ENCODE assay signal across 20 cellular contexts in the genomic region with DNA sequence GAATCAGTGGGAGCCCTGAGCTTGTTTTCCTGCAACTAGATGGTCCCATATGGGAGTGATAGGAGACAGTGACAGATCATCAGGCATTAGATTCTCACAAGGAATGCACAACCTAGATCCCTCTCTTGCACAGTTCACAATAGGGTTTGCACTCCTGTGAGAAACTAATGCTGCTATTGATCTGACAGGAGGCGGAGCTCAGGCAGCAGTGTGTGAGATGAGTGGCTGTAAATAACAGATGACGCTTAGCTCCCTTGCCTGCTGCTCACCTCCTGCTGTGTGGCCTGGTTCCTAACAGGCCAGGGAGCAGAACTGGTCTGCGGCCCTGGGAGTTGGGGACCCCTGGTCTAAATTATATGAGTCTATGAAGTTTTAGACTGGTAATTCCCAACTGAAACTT. TPM values are rescaled to one million over a fixed set of nuclear protein-coding genes. Genes with fewer than 3 reads are reported as not detected.
DNase-seq lines count a peak whose midpoint lies in the region; ATAC-seq, FAIRE-seq and TF ChIP-seq lines count a peak whose summit lies in the region.
"Had no signal": no experiment of that assay in that cellular context is flagged by ENCODE, and none has a peak within 500 bp of the region (broad histone marks: within the 10 kb centered on the region; RNA-seq: fewer than 3 reads in every experiment).

No MANE protein-coding gene starts in this region.

- POLR2A ChIA-PET in CD8-positive, alpha-beta T cell (lab: Charles Lee), result no interaction called here

- no peak overlapping the region for H3K4me3 ChIP-seq in CD8-positive, alpha-beta T cell (ENCODE audit: low read depth, low read length)
- H3K4me3 ChIP-seq in body of pancreas, result no peak overlapping the region
- H3K4me3 ChIP-seq: skin epidermis, uterus had no signal

- no peaks in the 10 kb centered on the region for H3K36me3 ChIP-seq in CD8-positive, alpha-beta T cell (ENCODE audit: insufficient read depth, low read length)
- H3K36me3 ChIP-seq in body of pancreas (replicated peaks in 1 of 2; ENCODE audit: insufficient read depth in 1 of 2, low read depth in 2 of 2), result no peaks in the 10 kb centered on the region
- H3K36me3 ChIP-seq: uterus had no signal

- peaks cover 34% of the 10 kb centered on the region for H3K4me1 ChIP-seq in CD8-positive, alpha-beta T cell (ENCODE audit: insufficient read depth, low read length)
- H3K4me1 ChIP-seq in body of pancreas, result peaks cover 46% of the 10 kb centered on the region

- no peak for TF ChIP-seq POLR2A in body of pancreas (IDR thresholded peaks at IDR 0.05)

- no peak for DNase-seq in CD8-positive, alpha-beta T cell
- no peak for DNase-seq in GM19239 (ENCODE audit: insufficient read length, low spot score)
- DNase-seq in body of pancreas, result peak; percentile 28 to 59 (median 40)
- no peak for DNase-seq in stimulated activated effector memory CD8-positive, alpha-beta T cell treated with anti-CD3 and anti-CD28 coated beads, Interleukin-12 subunit alpha, Interleukin-12 subunit beta, amount 100 ng/mL, for 72 hours (ENCODE audit: low spot score in 2 of 2)
- DNase-seq in HCEC 1CT, result no peak
- DNase-seq in COR-L47 (lab: John Stamatoyannopoulos, UW), result no peak
- DNase-seq: activated CD4-positive, alpha-beta memory T cell treated with anti-CD3 and anti-CD28 coated beads, Interleukin-2, amount 10 ng/mL, durations not matched to agents 7 days and 5 days; activated effector memory CD4-positive, alpha-beta T cell treated with anti-CD3 and anti-CD28 coated beads, Interleukin-2, amount 50 U/mL, for 16 hours; head of caudate nucleus; mammary epithelial cell; NCI-H1092 treated with DMSO at 0.1 percent for 48 hours; NCI-H1930; NCI-H69; stimulated activated CD4-positive, alpha-beta T cell treated with anti-CD3 and anti-CD28 coated beads, Interleukin-1b, Interleukin-23, amount 100 ng/mL, for 48 hours; uterus had no signal

- H3K9me3 Mint-ChIP-seq in CD8-positive, alpha-beta T cell, result no peaks in the 10 kb centered on the region
- no peaks in the 10 kb centered on the region for H3K9me3 Mint-ChIP-seq in stimulated activated effector memory CD8-positive, alpha-beta T cell treated with anti-CD3 and anti-CD28 coated beads, Interleukin-12 subunit alpha, Interleukin-12 subunit beta, amount 100 ng/mL, for 72 hours
- H3K9me3 Mint-ChIP-seq: activated CD4-positive, alpha-beta memory T cell treated with anti-CD3 and anti-CD28 coated beads, Interleukin-2, amount 10 ng/mL, durations not matched to agents 7 days and 5 days; CD14-positive monocyte had no signal

- peak overlapping the region; percentile 92 for H3K27ac Mint-ChIP-seq in CD8-positive, alpha-beta T cell
- H3K27ac Mint-ChIP-seq in stimulated activated effector memory CD8-positive, alpha-beta T cell treated with anti-CD3 and anti-CD28 coated beads, Interleukin-12 subunit alpha, Interleukin-12 subunit beta, amount 100 ng/mL, for 72 hours, result peak overlapping the region; percentile 85

- no peaks in the 10 kb centered on the region for H3K27me3 Mint-ChIP-seq in CD8-positive, alpha-beta T cell (ENCODE audit: low read depth)
- H3K27me3 Mint-ChIP-seq: activated CD4-positive, alpha-beta memory T cell treated with anti-CD3 and anti-CD28 coated beads, Interleukin-2, amount 10 ng/mL, durations not matched to agents 7 days and 5 days had no signal

- CTCF ChIA-PET in CD8-positive, alpha-beta T cell (lab: Charles Lee), result interaction anchor here (0.9 kb wide), 1 partner anchor 29 kb away, joined by 3 read pairs; no protein-coding TSS in a partner anchor

- H3K9me3 ChIP-seq in CD8-positive, alpha-beta T cell (ENCODE audit: low read length), result no peaks in the 10 kb centered on the region
- H3K9me3 ChIP-seq in body of pancreas, result no peaks in the 10 kb centered on the region
- H3K9me3 ChIP-seq: uterus had no signal

- no peak overlapping the region for H3K4me3 Mint-ChIP-seq in CD8-positive, alpha-beta T cell
- no peak overlapping the region for H3K4me3 Mint-ChIP-seq in stimulated activated effector memory CD8-positive, alpha-beta T cell treated with anti-CD3 and anti-CD28 coated beads, Interleukin-12 subunit alpha, Interleukin-12 subunit beta, amount 100 ng/mL, for 72 hours
- H3K4me3 Mint-ChIP-seq: activated CD4-positive, alpha-beta memory T cell treated with anti-CD3 and anti-CD28 coated beads, Interleukin-2, amount 10 ng/mL, durations not matched to agents 7 days and 5 days; CD14-positive monocyte had no signal

- H3K27me3 ChIP-seq in CD8-positive, alpha-beta T cell (ENCODE audit: insufficient read depth, low read length), result no peaks in the 10 kb centered on the region
- H3K27me3 ChIP-seq in body of pancreas, result no peaks in the 10 kb centered on the region
- H3K27me3 ChIP-seq: uterus had no signal

- peaks cover 24% of the 10 kb centered on the region for H3K36me3 Mint-ChIP-seq in CD8-positive, alpha-beta T cell
- peaks cover 32% of the 10 kb centered on the region for H3K36me3 Mint-ChIP-seq in stimulated activated effector memory CD8-positive, alpha-beta T cell treated with anti-CD3 and anti-CD28 coated beads, Interleukin-12 subunit alpha, Interleukin-12 subunit beta, amount 100 ng/mL, for 72 hours

- FAIRE-seq in GM19239 (lab: Jason Lieb, UNC), result peak; percentile 67
- FAIRE-seq: H1 had no signal

- H3K4me1 Mint-ChIP-seq in CD8-positive, alpha-beta T cell (ENCODE audit: low read depth), result peaks cover 48% of the 10 kb centered on the region
- H3K4me1 Mint-ChIP-seq in stimulated activated effector memory CD8-positive, alpha-beta T cell treated with anti-CD3 and anti-CD28 coated beads, Interleukin-12 subunit alpha, Interleukin-12 subunit beta, amount 100 ng/mL, for 72 hours, result peaks cover 28% of the 10 kb centered on the region

- 35 to 59% methylated on average over 3 of the region's 3 CpGs for WGBS in body of pancreas, 2 donors

- no peak overlapping the region for H3K27ac ChIP-seq in CD8-positive, alpha-beta T cell (ENCODE audit: low read depth, low read length)
- no peak overlapping the region for H3K27ac ChIP-seq in body of pancreas
- H3K27ac ChIP-seq: uterus had no signal

- intact Hi-C loops in CD8-positive, alpha-beta T cell (cut with DNase I, micrococcal nuclease), result loop anchor here in 1 of 2 experiments (5.0 kb wide), 1 partner anchor 402 kb away; no protein-coding TSS in a partner anchor
- intact Hi-C loops in body of pancreas (cut with DNase I), result no loop called here

- ATAC-seq in CD8-positive, alpha-beta T cell, result no peak
- ATAC-seq in body of pancreas (no peak), HG03280 (IDR thresholded peaks at IDR 0.05; ENCODE audit: unreplicated experiment) (no peak)
- no peak for ATAC-seq in stimulated activated effector memory CD8-positive, alpha-beta T cell treated with anti-CD3 and anti-CD28 coated beads, Interleukin-12 subunit alpha, Interleukin-12 subunit beta, amount 100 ng/mL, for 72 hours
- ATAC-seq: SK-N-SH treated with all-trans-retinoic acid at 6 μM for 48 hours had no signal

- TF ChIP-seq CTCF in CD8-positive, alpha-beta T cell (IDR thresholded peaks at IDR 0.05), result no peak
- TF ChIP-seq CTCF in body of pancreas (IDR thresholded peaks at IDR 0.05), result no peak

RNA-seq across cellular contexts. Expression of a gene that starts 3.9 kb away (rescaled TPM):
- 10 to 100 TPM; 35.1 to 36.8 TPM for total RNA-seq in CD8-positive, alpha-beta T cell
- total RNA-seq in body of pancreas, result 10 to 100 TPM; 42.5 to 44.6 TPM

RNA-seq across cellular contexts. Expression of a gene that starts 34.9 kb away (rescaled TPM):
- under 1 TPM; 0.16 to 0.36 TPM for total RNA-seq in CD8-positive, alpha-beta T cell
- 10 to 100 TPM; 13.8 to 16.9 TPM for total RNA-seq in body of pancreas
- total RNA-seq: activated CD4-positive, alpha-beta memory T cell treated with anti-CD3 and anti-CD28 coated beads, Interleukin-2, amount 10 ng/mL, durations not matched to agents 7 days and 5 days had no signal

Comparison
In these comparisons a context has a peak if more than half of its experiments do, and no peak if none do; other contexts are left out.
1. DNase-seq: peak in body of pancreas (4 of 4); none in CD8-positive, alpha-beta T cell (0 of 7), GM19239 (single experiment), stimulated activated effector memory CD8-positive, alpha-beta T cell treated with anti-CD3 and anti-CD28 coated beads, Interleukin-12 subunit alpha, Interleukin-12 subunit beta, amount 100 ng/mL, for 72 hours (0 of 2), HCEC 1CT (single experiment) and COR-L47 (single experiment).
2. RNA of a gene that starts 34.9 kb away (total RNA-seq): 13.8 to 16.9 TPM in body of pancreas; 0.16 to 0.36 TPM in CD8-positive, alpha-beta T cell; every median in the first group is over 10 times any median in the second.